ENCODE assay signal across 1 cellular context in the genomic region with DNA sequence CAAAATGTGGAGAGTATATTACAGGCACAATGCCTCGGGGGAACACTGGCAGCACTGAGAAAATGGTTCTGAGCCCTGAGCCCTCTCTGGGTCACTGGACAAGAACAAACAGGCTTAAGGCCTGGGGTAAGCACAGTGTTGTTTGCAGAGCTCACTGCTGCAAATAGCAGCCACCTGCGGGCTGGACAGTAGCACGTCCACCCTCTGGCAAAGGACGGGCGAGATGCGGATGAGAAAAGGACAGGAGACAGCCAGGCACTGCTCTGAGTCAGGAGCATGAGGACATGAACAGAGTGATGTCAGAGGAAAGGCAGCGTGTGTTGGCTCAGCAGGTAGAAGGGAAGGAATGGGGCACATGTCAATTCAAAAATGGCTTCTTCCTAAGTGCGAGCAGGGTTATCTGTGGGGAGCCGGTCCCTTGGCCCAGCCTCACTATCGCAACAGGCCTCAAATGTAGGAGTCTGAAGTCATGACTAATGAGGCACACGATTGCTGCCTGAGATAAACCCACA.
A peak's percentile ranks its signal among the peaks of the same experiment; 100 is the strongest.
TF ChIP-seq lines count a peak whose summit lies in the region.

No MANE protein-coding gene starts in this region.

TF ChIP-seq in HepG2, 621 proteins besides CTCF, POLR2A, EP300 and RAD21 (continued from another document and continues in another):
- 0 out of 2 replicates have a peak, but pooled peaks have one; percentile 46 for TF ChIP-seq TOE1 (CRISPR knock-in tag; IDR thresholded peaks at IDR 0.05)
- peak; percentile 44; the same call in 1 of the 2 replicates for TF ChIP-seq ZNF782 (CRISPR knock-in tag; IDR thresholded peaks at IDR 0.05; ENCODE audit: borderline replicate concordance)
- TF ChIP-seq, protein P1, sequence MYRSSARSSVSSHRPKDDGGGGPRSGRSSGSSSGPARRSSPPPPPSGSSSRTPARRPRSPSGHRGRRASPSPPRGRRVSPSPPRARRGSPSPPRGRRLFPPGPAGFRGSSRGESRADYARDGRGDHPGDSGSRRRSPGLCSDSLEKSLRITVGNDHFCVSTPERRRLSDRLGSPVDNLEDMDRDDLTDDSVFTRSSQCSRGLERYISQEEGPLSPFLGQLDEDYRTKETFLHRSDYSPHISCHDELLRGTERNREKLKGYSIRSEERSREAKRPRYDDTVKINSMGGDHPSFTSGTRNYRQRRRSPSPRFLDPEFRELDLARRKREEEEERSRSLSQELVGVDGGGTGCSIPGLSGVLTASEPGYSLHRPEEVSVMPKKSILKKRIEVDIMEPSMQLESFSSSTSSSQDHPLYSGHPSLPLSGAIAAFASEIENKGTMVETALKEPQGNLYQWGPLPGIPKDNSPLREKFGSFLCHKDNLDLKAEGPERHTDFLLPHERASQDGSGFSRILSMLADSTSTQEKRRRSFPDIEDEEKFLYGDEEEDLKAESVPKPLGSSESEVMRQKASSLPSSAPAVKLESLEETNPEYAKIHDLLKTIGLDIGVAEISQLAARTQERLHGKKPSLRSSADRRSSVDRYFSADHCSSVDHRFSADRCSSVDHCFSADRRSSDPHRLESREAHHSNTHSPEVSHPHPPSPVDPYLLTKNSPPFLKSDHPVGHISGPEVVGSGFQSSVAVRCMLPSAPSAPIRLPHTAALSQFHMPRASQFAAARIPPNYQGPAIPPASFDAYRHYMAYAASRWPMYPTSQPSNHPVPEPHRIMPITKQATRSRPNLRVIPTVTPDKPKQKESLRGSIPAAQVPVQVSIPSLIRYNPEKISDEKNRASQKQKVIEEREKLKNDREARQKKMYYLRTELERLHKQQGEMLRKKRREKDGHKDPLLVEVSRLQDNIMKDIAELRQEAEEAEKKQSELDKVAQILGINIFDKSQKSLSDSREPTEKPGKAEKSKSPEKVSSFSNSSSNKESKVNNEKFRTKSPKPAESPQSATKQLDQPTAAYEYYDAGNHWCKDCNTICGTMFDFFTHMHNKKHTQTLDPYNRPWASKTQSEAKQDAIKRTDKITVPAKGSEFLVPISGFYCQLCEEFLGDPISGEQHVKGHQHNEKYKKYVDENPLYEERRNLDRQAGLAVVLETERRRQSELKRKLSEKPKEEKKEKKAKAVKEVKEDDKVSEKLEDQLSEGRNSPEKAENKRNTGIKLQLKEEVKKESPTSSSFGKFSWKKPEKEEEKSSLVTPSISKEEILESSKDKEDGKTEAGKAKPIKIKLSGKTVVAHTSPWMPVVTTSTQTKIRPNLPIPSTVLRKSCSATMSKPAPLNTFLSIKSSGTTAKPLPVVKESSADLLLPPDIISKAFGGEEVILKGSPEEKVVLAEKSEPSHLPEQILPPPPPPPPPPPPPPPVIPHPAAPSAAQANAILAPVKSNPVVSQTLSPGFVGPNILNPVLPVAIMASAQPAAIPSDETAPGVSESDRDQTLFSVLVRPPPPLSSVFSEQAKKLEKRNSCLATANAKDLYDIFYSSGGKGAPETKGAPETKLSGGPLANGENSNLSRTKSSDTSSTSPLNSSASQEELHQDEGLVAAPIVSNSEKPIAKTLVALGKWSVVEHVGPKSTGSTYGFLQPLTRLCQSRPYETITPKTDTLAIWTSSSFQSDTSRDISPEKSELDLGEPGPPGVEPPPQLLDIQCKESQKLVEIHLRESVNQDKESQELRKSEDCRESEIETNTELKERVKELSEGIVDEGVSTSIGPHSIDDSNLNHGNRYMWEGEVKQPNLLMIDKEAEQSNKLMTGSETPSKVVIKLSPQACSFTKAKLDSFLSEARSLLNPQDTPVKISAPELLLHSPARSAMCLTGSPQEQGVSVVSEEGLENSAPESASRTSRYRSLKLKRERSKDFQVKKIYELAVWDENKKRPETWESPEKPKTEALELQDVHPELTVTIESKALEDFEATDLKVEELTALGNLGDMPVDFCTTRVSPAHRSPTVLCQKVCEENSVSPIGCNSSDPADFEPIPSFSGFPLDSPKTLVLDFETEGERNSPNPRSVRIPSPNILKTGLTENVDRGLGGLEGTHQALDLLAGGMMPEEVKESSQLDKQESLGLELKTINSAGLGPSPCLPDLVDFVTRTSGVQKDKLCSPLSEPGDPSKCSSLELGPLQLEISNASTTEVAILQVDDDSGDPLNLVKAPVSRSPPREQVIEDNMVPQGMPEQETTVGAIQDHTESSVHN (CRISPR knock-in tag; IDR thresholded peaks at IDR 0.05) = peak; percentile 69; the same call in 1 of the 2 replicates
- TF ChIP-seq ZNF788 (CRISPR knock-in tag; IDR thresholded peaks at IDR 0.05; ENCODE audit: borderline replicate concordance) = peak; percentile 76; the same call in 1 of the 2 replicates
- TF ChIP-seq, protein P2, sequence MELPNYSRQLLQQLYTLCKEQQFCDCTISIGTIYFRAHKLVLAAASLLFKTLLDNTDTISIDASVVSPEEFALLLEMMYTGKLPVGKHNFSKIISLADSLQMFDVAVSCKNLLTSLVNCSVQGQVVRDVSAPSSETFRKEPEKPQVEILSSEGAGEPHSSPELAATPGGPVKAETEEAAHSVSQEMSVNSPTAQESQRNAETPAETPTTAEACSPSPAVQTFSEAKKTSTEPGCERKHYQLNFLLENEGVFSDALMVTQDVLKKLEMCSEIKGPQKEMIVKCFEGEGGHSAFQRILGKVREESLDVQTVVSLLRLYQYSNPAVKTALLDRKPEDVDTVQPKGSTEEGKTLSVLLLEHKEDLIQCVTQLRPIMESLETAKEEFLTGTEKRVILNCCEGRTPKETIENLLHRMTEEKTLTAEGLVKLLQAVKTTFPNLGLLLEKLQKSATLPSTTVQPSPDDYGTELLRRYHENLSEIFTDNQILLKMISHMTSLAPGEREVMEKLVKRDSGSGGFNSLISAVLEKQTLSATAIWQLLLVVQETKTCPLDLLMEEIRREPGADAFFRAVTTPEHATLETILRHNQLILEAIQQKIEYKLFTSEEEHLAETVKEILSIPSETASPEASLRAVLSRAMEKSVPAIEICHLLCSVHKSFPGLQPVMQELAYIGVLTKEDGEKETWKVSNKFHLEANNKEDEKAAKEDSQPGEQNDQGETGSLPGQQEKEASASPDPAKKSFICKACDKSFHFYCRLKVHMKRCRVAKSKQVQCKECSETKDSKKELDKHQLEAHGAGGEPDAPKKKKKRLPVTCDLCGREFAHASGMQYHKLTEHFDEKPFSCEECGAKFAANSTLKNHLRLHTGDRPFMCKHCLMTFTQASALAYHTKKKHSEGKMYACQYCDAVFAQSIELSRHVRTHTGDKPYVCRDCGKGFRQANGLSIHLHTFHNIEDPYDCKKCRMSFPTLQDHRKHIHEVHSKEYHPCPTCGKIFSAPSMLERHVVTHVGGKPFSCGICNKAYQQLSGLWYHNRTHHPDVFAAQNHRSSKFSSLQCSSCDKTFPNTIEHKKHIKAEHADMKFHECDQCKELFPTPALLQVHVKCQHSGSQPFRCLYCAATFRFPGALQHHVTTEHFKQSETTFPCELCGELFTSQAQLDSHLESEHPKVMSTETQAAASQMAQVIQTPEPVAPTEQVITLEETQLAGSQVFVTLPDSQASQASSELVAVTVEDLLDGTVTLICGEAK (IDR thresholded peaks at IDR 0.05) = no peak
- TF ChIP-seq, protein P2 (CRISPR knock-in tag; IDR thresholded peaks at IDR 0.05) = peak; percentile 83
- TF ChIP-seq ZNF556 (CRISPR knock-in tag; IDR thresholded peaks at IDR 0.05; ENCODE audit: borderline replicate concordance) = peak; percentile 76; the same call in 1 of the 2 replicates
- TF ChIP-seq RCOR2 (CRISPR knock-in tag; IDR thresholded peaks at IDR 0.05) = peak; percentile 62; the same call in 1 of the 2 replicates
- TF ChIP-seq ZFP36L1 (CRISPR knock-in tag; IDR thresholded peaks at IDR 0.05) = no peak; the same call in 1 of the 2 replicates
- peak; percentile 84 for TF ChIP-seq ZNF205 (CRISPR knock-in tag; IDR thresholded peaks at IDR 0.05)
- TF ChIP-seq ERF (CRISPR knock-in tag; IDR thresholded peaks at IDR 0.05) = peak; percentile 87
- no peak for TF ChIP-seq ATF1 (CRISPR knock-in tag; IDR thresholded peaks at IDR 0.05)
- TF ChIP-seq ZNF547 (CRISPR knock-in tag; IDR thresholded peaks at IDR 0.05) = peak; percentile 41; the same call in 1 of the 2 replicates
- TF ChIP-seq ZNF335 (CRISPR knock-in tag; IDR thresholded peaks at IDR 0.05) = peak; percentile 71; the same call in 1 of the 2 replicates
- peak; percentile 36; the same call in 1 of the 2 replicates for TF ChIP-seq ZZZ3 (CRISPR knock-in tag; IDR thresholded peaks at IDR 0.05; ENCODE audit: borderline replicate concordance)
- TF ChIP-seq HNRNPK (IDR thresholded peaks at IDR 0.05; ENCODE audit: low read depth, low read length, poor library complexity, severe bottlenecking) = no peak
- peak; percentile 83 for TF ChIP-seq ZMYM4 (CRISPR knock-in tag; IDR thresholded peaks at IDR 0.05)
- TF ChIP-seq, protein P3, sequence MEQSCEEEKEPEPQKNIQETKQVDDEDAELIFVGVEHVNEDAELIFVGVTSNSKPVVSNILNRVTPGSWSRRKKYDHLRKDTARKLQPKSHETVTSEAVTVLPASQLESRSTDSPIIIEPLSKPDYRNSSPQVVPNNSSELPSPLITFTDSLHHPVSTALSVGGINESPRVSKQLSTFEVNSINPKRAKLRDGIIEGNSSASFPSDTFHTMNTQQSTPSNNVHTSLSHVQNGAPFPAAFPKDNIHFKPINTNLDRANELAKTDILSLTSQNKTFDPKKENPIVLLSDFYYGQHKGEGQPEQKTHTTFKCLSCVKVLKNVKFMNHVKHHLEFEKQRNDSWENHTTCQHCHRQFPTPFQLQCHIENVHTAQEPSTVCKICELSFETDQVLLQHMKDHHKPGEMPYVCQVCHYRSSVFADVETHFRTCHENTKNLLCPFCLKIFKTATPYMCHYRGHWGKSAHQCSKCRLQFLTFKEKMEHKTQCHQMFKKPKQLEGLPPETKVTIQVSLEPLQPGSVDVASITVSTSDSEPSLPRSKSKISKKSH (CRISPR knock-in tag; IDR thresholded peaks at IDR 0.05; ENCODE audit: borderline replicate concordance) = peak; percentile 54; the same call in 1 of the 2 replicates
- no peak for TF ChIP-seq CHD4 (IDR thresholded peaks at IDR 0.05; ENCODE audit: borderline replicate concordance, low read length)
- TF ChIP-seq, protein P4, sequence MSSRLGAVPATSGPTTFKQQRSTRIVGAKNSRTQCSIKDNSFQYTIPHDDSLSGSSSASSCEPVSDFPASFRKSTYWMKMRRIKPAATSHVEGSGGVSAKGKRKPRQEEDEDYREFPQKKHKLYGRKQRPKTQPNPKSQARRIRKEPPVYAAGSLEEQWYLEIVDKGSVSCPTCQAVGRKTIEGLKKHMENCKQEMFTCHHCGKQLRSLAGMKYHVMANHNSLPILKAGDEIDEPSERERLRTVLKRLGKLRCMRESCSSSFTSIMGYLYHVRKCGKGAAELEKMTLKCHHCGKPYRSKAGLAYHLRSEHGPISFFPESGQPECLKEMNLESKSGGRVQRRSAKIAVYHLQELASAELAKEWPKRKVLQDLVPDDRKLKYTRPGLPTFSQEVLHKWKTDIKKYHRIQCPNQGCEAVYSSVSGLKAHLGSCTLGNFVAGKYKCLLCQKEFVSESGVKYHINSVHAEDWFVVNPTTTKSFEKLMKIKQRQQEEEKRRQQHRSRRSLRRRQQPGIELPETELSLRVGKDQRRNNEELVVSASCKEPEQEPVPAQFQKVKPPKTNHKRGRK (CRISPR knock-in tag; IDR thresholded peaks at IDR 0.05) = peak; percentile 50; the same call in 1 of the 2 replicates
- TF ChIP-seq ZNF383 (CRISPR knock-in tag; IDR thresholded peaks at IDR 0.05; ENCODE audit: borderline replicate concordance) = no peak
- TF ChIP-seq ZNF20 (CRISPR knock-in tag; IDR thresholded peaks at IDR 0.05) = no peak
- no peak for TF ChIP-seq RORA (CRISPR knock-in tag; IDR thresholded peaks at IDR 0.05)
- TF ChIP-seq SIX4 (CRISPR knock-in tag; IDR thresholded peaks at IDR 0.05) = no peak
- no peak for TF ChIP-seq CBX2 (IDR thresholded peaks at IDR 0.05; ENCODE audit: low read depth, low read length)
- TF ChIP-seq CBX2 (CRISPR knock-in tag; IDR thresholded peaks at IDR 0.05; ENCODE audit: low read depth) = no peak
- no peak for TF ChIP-seq LCORL (IDR thresholded peaks at IDR 0.05)
- TF ChIP-seq LCORL (CRISPR knock-in tag; IDR thresholded peaks at IDR 0.05) = peak; percentile 86
- TF ChIP-seq, protein P5, sequence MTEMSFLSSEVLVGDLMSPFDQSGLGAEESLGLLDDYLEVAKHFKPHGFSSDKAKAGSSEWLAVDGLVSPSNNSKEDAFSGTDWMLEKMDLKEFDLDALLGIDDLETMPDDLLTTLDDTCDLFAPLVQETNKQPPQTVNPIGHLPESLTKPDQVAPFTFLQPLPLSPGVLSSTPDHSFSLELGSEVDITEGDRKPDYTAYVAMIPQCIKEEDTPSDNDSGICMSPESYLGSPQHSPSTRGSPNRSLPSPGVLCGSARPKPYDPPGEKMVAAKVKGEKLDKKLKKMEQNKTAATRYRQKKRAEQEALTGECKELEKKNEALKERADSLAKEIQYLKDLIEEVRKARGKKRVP (CRISPR knock-in tag; IDR thresholded peaks at IDR 0.05) = no peak
- peak; percentile 76 for TF ChIP-seq ZNF441 (CRISPR knock-in tag; IDR thresholded peaks at IDR 0.05; ENCODE audit: borderline replicate concordance)
- TF ChIP-seq, protein P6, sequence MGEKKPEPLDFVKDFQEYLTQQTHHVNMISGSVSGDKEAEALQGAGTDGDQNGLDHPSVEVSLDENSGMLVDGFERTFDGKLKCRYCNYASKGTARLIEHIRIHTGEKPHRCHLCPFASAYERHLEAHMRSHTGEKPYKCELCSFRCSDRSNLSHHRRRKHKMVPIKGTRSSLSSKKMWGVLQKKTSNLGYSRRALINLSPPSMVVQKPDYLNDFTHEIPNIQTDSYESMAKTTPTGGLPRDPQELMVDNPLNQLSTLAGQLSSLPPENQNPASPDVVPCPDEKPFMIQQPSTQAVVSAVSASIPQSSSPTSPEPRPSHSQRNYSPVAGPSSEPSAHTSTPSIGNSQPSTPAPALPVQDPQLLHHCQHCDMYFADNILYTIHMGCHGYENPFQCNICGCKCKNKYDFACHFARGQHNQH (CRISPR knock-in tag; IDR thresholded peaks at IDR 0.05) = peak; percentile 88
